In genomic region chr19:13847900-13848677, GRCh38 we compare ENCODE assay signal across 8 cellular contexts. TPM values are rescaled to one million over a fixed set of nuclear protein-coding genes. Genes with fewer than 3 reads are reported as not detected.
A peak's percentile ranks its signal among the peaks of the same experiment; 100 is the strongest.
DNase-seq lines count a peak whose midpoint lies in the region; ATAC-seq and TF ChIP-seq lines count a peak whose summit lies in the region.

No MANE protein-coding gene starts in this region.

- peak overlapping the region; percentile 100 for H3K27ac ChIP-seq in fibroblast of lung (ENCODE audit: insufficient read depth, low read length)

- no peaks in the 10 kb centered on the region for H3K36me3 ChIP-seq in fibroblast of lung (ENCODE audit: control insufficient read depth, insufficient read depth, low read length)

- H3K4me1 ChIP-seq in fibroblast of lung (ENCODE audit: control insufficient read depth, extremely low read depth, insufficient read depth, low read length), result peaks cover 44% of the 10 kb centered on the region

- H3K4me3 ChIP-seq in GM12864 (ENCODE audit: low read depth, low read length) (peak overlapping the region; percentile 57), fibroblast of lung (replicated peaks in 1 of 4; ENCODE audit: control extremely low read depth in 1 of 4, insufficient read depth in 1 of 4, low read depth in 3 of 4, low read length in 4 of 4) (peak overlapping the region in 1 of 4 experiments; percentile 59), retinal pigment epithelial cell (ENCODE audit: low read length) (peak overlapping the region; percentile 25)

- peak overlapping the region; percentile 62 for H3K4me2 ChIP-seq in fibroblast of lung (ENCODE audit: extremely low read depth, insufficient read depth, low read length)

- DNase-seq in GM12864 (ENCODE audit: low read depth), result no peak
- no peak for DNase-seq in fibroblast of lung (ENCODE audit: low read depth in 2 of 2)
- no peak for DNase-seq in retinal pigment epithelial cell (ENCODE audit: low read depth)
- DNase-seq in GF-D8 (lab: John Stamatoyannopoulos, UW), result no peak
- DNase-seq in NCI-H446 (lab: John Stamatoyannopoulos, UW), result no peak

- no peaks in the 10 kb centered on the region for H3K9me3 ChIP-seq in fibroblast of lung (ENCODE audit: control insufficient read depth, insufficient read depth, low read depth, low read length)

- TF ChIP-seq CTCF in GM12864 (IDR thresholded peaks at IDR 0.05; ENCODE audit: low read depth, low read length, missing control alignments) (no peak), fibroblast of lung (conservative IDR thresholded peaks at IDR 0.05 in 1 of 2, IDR thresholded peaks at IDR 0.05 in 1 of 2; ENCODE audit: low read depth in 1 of 2, low read length in 2 of 2) (no peak), retinal pigment epithelial cell (conservative IDR thresholded peaks at IDR 0.05; ENCODE audit: low read depth, low read length) (no peak)

- no peak overlapping the region for H2AFZ ChIP-seq in fibroblast of lung (ENCODE audit: low read length)

- H3K79me2 ChIP-seq in fibroblast of lung (ENCODE audit: control insufficient read depth, insufficient read depth, low read length), result peaks cover under 1% of the 10 kb centered on the region

- H4K20me1 ChIP-seq in fibroblast of lung (ENCODE audit: control insufficient read depth, extremely low read depth, insufficient read depth, low read length), result no peaks in the 10 kb centered on the region

- ATAC-seq in SK-N-SH treated with all-trans-retinoic acid at 6 μM for 48 hours (no peak), HG03565 (IDR thresholded peaks at IDR 0.05; ENCODE audit: unreplicated experiment) (no peak), GM19463 (IDR thresholded peaks at IDR 0.05; ENCODE audit: unreplicated experiment) (no peak)

- H3K9ac ChIP-seq in fibroblast of lung (ENCODE audit: insufficient read depth, low read length), result peak overlapping the region; percentile 98

- no peaks in the 10 kb centered on the region for H3K27me3 ChIP-seq in fibroblast of lung (ENCODE audit: control insufficient read depth, insufficient read depth, low read length)

TF ChIP-seq in SK-N-SH treated with all-trans-retinoic acid at 6 μM for 48 hours, 23 proteins besides CTCF, POLR2A, EP300 and RAD21:
- 0 out of 2 replicates have a peak, but pooled peaks have one; percentile 19 for TF ChIP-seq SNAI2 (CRISPR knock-in tag; IDR thresholded peaks at IDR 0.05)
- no peak for TF ChIP-seq OSR1 (CRISPR knock-in tag; IDR thresholded peaks at IDR 0.05)
- peak; percentile 31; the same call in 1 of the 2 replicates for TF ChIP-seq TSHZ2 (CRISPR knock-in tag; IDR thresholded peaks at IDR 0.05)
- no peak for TF ChIP-seq BACH2 (CRISPR knock-in tag; IDR thresholded peaks at IDR 0.05; ENCODE audit: borderline replicate concordance)
- peak; percentile 14; the same call in 1 of the 2 replicates for TF ChIP-seq ZNF8 (CRISPR knock-in tag; IDR thresholded peaks at IDR 0.05)

RNA-seq across cellular contexts. Expression of gene NANOS3, which starts 28.8 kb away (rescaled TPM):
- total RNA-seq in fibroblast of lung, result not detected in 2 replicates
- polyA plus RNA-seq in fibroblast of lung, result not detected in 2 replicates
- 0.83 and 1.5 TPM in 2 replicates for polyA plus RNA-seq in fibroblast of lung (2012)
- polyA minus RNA-seq in fibroblast of lung (ENCODE audit: low replicate concordance), result not detected in 2 replicates

RNA-seq across cellular contexts. Expression of gene ZSWIM4, which starts 52.8 kb away (rescaled TPM):
- total RNA-seq in fibroblast of lung, result 5.6 and 6.7 TPM in 2 replicates
- 1.6 and 2.0 TPM in 2 replicates for polyA plus RNA-seq in fibroblast of lung
- polyA plus RNA-seq in fibroblast of lung (2012), result 2.8 and 3.3 TPM in 2 replicates
- 4.4 and 6.1 TPM in 2 replicates for polyA minus RNA-seq in fibroblast of lung (ENCODE audit: low replicate concordance)

RNA-seq across cellular contexts. Expression of gene BRME1, which starts 57.8 kb away (rescaled TPM):
- 0.51 and 0.83 TPM in 2 replicates for total RNA-seq in fibroblast of lung
- 0.23 and 0.29 TPM in 2 replicates for polyA plus RNA-seq in fibroblast of lung
- 0.26 and 0.40 TPM in 2 replicates for polyA plus RNA-seq in fibroblast of lung (2012)
- polyA minus RNA-seq in fibroblast of lung (ENCODE audit: low replicate concordance), result 0.20 TPM in 1 of 2 replicates, not detected in the other

RNA-seq across cellular contexts. Expression of gene CC2D1A, which starts 57.9 kb away (rescaled TPM):
- total RNA-seq in fibroblast of lung, result 5.1 and 10.6 TPM in 2 replicates
- polyA plus RNA-seq in fibroblast of lung, result 7.0 and 9.3 TPM in 2 replicates
- 14.2 and 16.7 TPM in 2 replicates for polyA plus RNA-seq in fibroblast of lung (2012)
- polyA minus RNA-seq in fibroblast of lung (ENCODE audit: low replicate concordance), result 15.3 and 30.0 TPM in 2 replicates
